In genomic region chr6:137750284-137750683, GRCh38 we compare ENCODE assay signal across 11 cellular contexts.
"Had no signal": no experiment of that assay in that cellular context is flagged by ENCODE, and none has a peak within 500 bp of the region (broad histone marks: within the 10 kb centered on the region; RNA-seq: fewer than 3 reads in every experiment).

No MANE protein-coding gene starts in this region.

- H3K27ac ChIP-seq: cardiac muscle cell, esophagus muscularis mucosa, hepatocyte had no signal

- H3K4me3 ChIP-seq: cardiac muscle cell, esophagus muscularis mucosa, hepatocyte had no signal

- H3K4me2 ChIP-seq: hepatocyte had no signal

- H3K79me2 ChIP-seq: hepatocyte had no signal

- H3K9me3 ChIP-seq: esophagus muscularis mucosa had no signal

- H3K27me3 ChIP-seq: cardiac muscle cell, esophagus muscularis mucosa, hepatocyte had no signal

- H2AFZ ChIP-seq: hepatocyte had no signal

- H3K36me3 ChIP-seq: cardiac muscle cell, esophagus muscularis mucosa had no signal

- DNase-seq: activated CD4-positive, alpha-beta T cell treated with anti-CD3 and anti-CD28 coated beads for 36 hours; activated CD4-positive, alpha-beta T cell treated with anti-CD3 and anti-CD28 coated beads, Interleukin-2, amount 50 U/mL, for 48 hours; activated T-cell treated with anti-CD3 and anti-CD28 coated beads for 4 hours; effector CD8-positive, alpha-beta T cell; mammary epithelial cell; naive B cell; stimulated activated naive CD8-positive, alpha-beta T cell treated with anti-CD3 and anti-CD28 coated beads, Interleukin-15, Interleukin-2, amounts not matched to agents 100 U/mL and 50 U/mL, for 24 hours; SW 1271 had no signal
